8 cellular contexts compared by ENCODE assay signal in genomic region chr7:74288034-74288881, GRCh38. TPM values are rescaled to one million over a fixed set of nuclear protein-coding genes. Genes with fewer than 3 reads are reported as not detected.
DNase-seq lines count a peak whose midpoint lies in the region; ATAC-seq and TF ChIP-seq lines count a peak whose summit lies in the region.

No MANE protein-coding gene starts in this region.

- H3K4me3 ChIP-seq in GM12864 (ENCODE audit: low read depth, low read length) (peak overlapping the region; percentile 80), esophagus muscularis mucosa (peak overlapping the region; percentile 88 to 95 (median 93))

- H3K27ac ChIP-seq in esophagus muscularis mucosa (replicated peaks in 1 of 4), result peak overlapping the region in 3 of 4 donors; percentile 83 to 85 (median 84)

- TF ChIP-seq POLR2A in esophagus muscularis mucosa (IDR thresholded peaks at IDR 0.05; ENCODE audit: low read depth), result no peak

- WGBS in esophagus muscularis mucosa, result 51% methylated on average over 20 of the region's 20 CpGs

- no peaks in the 10 kb centered on the region for H3K36me3 ChIP-seq in esophagus muscularis mucosa

- no peaks in the 10 kb centered on the region for H3K9me3 ChIP-seq in esophagus muscularis mucosa

- no peaks in the 10 kb centered on the region for H3K27me3 ChIP-seq in esophagus muscularis mucosa

- ATAC-seq in HG03378 (IDR thresholded peaks at IDR 0.05; ENCODE audit: unreplicated experiment), result no peak
- no peak for ATAC-seq in HG03520 (IDR thresholded peaks at IDR 0.05; ENCODE audit: unreplicated experiment)
- ATAC-seq in GM21576 (IDR thresholded peaks at IDR 0.05; ENCODE audit: unreplicated experiment), result no peak

- no peak for TF ChIP-seq EP300 in esophagus muscularis mucosa (IDR thresholded peaks at IDR 0.05)

- no peak for TF ChIP-seq CTCF in GM12864 (IDR thresholded peaks at IDR 0.05; ENCODE audit: low read depth, low read length, missing control alignments)
- TF ChIP-seq CTCF in esophagus muscularis mucosa (IDR thresholded peaks at IDR 0.05), result no peak

- H3K4me1 ChIP-seq in esophagus muscularis mucosa, result peaks cover 19 to 39% (median 35%) of the 10 kb centered on the region in 4 donors

- intact Hi-C loops in esophagus muscularis mucosa (cut with DNase I), result no loop called here

- DNase-seq in GM12864 (ENCODE audit: low read depth) (no peak), RPMI7951 (ENCODE audit: low read depth) (peak; percentile 61), esophagus muscularis mucosa (ENCODE audit: extremely low spot score) (no peak), retina (peak; percentile 44), putamen (ENCODE audit: low spot score) (no peak)

RNA-seq across cellular contexts. Expression of gene CLIP2, which starts 0.9 kb away (rescaled TPM):
- 7.8 and 12.0 TPM in 2 replicates for total RNA-seq in RPMI7951 (2014; rRNA removed; shearing (Covaris generic))
- total RNA-seq in esophagus muscularis mucosa, result 10 to 100 TPM; 25.5 to 44.3 (median 37.1) TPM

RNA-seq across cellular contexts. Expression of gene RFC2, which starts 34.1 kb away (rescaled TPM):
- total RNA-seq in RPMI7951 (2014; rRNA removed; shearing (Covaris generic)), result 68.5 and 75.1 TPM in 2 replicates
- 10 to 100 TPM in 3 of 4 donors, 1 to 10 TPM in 1; 7.5 to 18.7 (median 14.9) TPM for total RNA-seq in esophagus muscularis mucosa

Comparison
In these comparisons a context has a peak if more than half of its experiments do, and no peak if none do; other contexts are left out.
1. DNase-seq: peak in RPMI7951 (single experiment) and retina (single experiment); none in GM12864 (single experiment), esophagus muscularis mucosa (single experiment) and putamen (single experiment).